Comparison of ENCODE assay signal across 1 cellular context in the genomic region with DNA sequence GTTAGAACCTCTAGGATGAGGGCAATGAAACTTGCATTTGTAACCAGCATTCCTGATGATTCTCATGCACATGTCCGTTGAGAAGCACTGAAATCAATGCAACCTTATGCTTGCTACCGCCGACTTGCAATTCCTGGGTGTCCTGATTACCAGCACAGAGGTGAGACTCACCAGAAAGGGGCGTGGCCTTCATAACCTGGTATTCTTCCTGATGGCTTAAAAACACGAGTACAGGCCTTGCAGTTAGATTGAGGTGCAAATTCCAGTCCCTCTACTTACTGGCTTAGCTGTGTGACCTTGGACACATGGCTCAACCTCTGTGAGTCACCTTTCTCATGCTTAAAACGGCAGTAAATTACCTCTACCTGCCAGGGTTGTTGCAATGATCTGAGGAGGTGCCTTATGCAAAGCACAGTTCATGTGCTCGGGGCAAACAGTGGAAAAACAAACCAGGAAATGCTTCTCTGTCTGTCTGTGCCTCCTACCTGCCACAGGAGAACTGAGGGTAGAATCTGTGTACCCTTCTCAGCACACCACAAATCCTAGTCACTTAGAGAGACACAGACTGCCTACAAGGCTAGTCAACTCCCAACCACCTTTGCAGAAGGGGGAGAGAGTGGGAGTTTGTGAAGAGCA.
A peak's percentile ranks its signal among the peaks of the same experiment; 100 is the strongest.
TF ChIP-seq lines count a peak whose summit lies in the region.

No MANE protein-coding gene starts in this region.

TF ChIP-seq in HepG2, 621 proteins besides CTCF, POLR2A, EP300 and RAD21 (continued from another document and continues in another):
- TF ChIP-seq HOXA3 (CRISPR knock-in tag; IDR thresholded peaks at IDR 0.05) (peak; percentile 67; the same call in 1 of the 2 replicates), FOSL2 (CRISPR knock-in tag; IDR thresholded peaks at IDR 0.05) (peak; percentile 99), U2AF1 (optimal IDR thresholded peaks at IDR 0.05; ENCODE audit: low read depth, low read length) (no peak), ZSCAN25 (CRISPR knock-in tag; IDR thresholded peaks at IDR 0.05) (peak; percentile 81; the same call in 1 of the 2 replicates), NR1H2 (CRISPR knock-in tag; IDR thresholded peaks at IDR 0.05; ENCODE audit: borderline replicate concordance, low read depth) (no peak), ZSCAN9 (CRISPR knock-in tag; IDR thresholded peaks at IDR 0.05; ENCODE audit: borderline replicate concordance) (peak; percentile 81), FOXM1 (CRISPR knock-in tag; IDR thresholded peaks at IDR 0.05) (no peak), SOX6 (IDR thresholded peaks at IDR 0.05) (no peak), SOX6 (CRISPR knock-in tag; IDR thresholded peaks at IDR 0.05) (peak; percentile 90), ZNF432 (CRISPR knock-in tag; IDR thresholded peaks at IDR 0.05; ENCODE audit: borderline replicate concordance) (no peak), ZNF264 (CRISPR knock-in tag; IDR thresholded peaks at IDR 0.05) (peak; percentile 70; the same call in 1 of the 2 replicates), ZNF790 (CRISPR knock-in tag; IDR thresholded peaks at IDR 0.05; ENCODE audit: borderline replicate concordance) (no peak), MAFK (conservative IDR thresholded peaks at IDR 0.05 in 1 of 2, IDR thresholded peaks at IDR 0.05 in 1 of 2; ENCODE audit: low read length in 2 of 2) (no peak), ZNF773 (CRISPR knock-in tag; IDR thresholded peaks at IDR 0.05; ENCODE audit: borderline replicate concordance) (no peak), ARNT2 (CRISPR knock-in tag; IDR thresholded peaks at IDR 0.05; ENCODE audit: low read depth) (0 out of 2 replicates have a peak, but pooled peaks have one; percentile 24), ZNF709 (CRISPR knock-in tag; IDR thresholded peaks at IDR 0.05) (0 out of 2 replicates have a peak, but pooled peaks have one; percentile 47), CBX2 (IDR thresholded peaks at IDR 0.05; ENCODE audit: low read depth, low read length) (no peak), CBX2 (CRISPR knock-in tag; IDR thresholded peaks at IDR 0.05; ENCODE audit: low read depth) (no peak), DR1 (CRISPR knock-in tag; IDR thresholded peaks at IDR 0.05) (peak; percentile 48; the same call in 1 of the 2 replicates), NONO (IDR thresholded peaks at IDR 0.05) (no peak), NONO (CRISPR knock-in tag; conservative IDR thresholded peaks at IDR 0.05) (no peak; the same call in 1 of the 2 replicates), NCOA1 (CRISPR knock-in tag; IDR thresholded peaks at IDR 0.05) (no peak), ZNF567 (CRISPR knock-in tag; IDR thresholded peaks at IDR 0.05; ENCODE audit: borderline replicate concordance) (no peak), NFATC3 (CRISPR knock-in tag; IDR thresholded peaks at IDR 0.05) (peak; percentile 89; the same call in 1 of the 2 replicates), FOXA3 (CRISPR knock-in tag; IDR thresholded peaks at IDR 0.05) (peak; percentile 81), CREM (IDR thresholded peaks at IDR 0.05) (peak; percentile 70; the same call in 1 of the 2 replicates), CREM (CRISPR knock-in tag; IDR thresholded peaks at IDR 0.05) (no peak), ZNF296 (CRISPR knock-in tag; conservative IDR thresholded peaks at IDR 0.05) (0 out of 2 replicates have a peak, but pooled peaks have one; percentile 25), LCORL (IDR thresholded peaks at IDR 0.05) (0 out of 2 replicates have a peak, but pooled peaks have one; percentile 71), LCORL (CRISPR knock-in tag; IDR thresholded peaks at IDR 0.05) (peak; percentile 95), ZNF354B (CRISPR knock-in tag; IDR thresholded peaks at IDR 0.05) (no peak), ZNF788 (CRISPR knock-in tag; IDR thresholded peaks at IDR 0.05; ENCODE audit: borderline replicate concordance) (0 out of 2 replicates have a peak, but pooled peaks have one; percentile 70), ZNF333 (CRISPR knock-in tag; IDR thresholded peaks at IDR 0.05; ENCODE audit: borderline replicate concordance) (no peak), ZNF569 (CRISPR knock-in tag; IDR thresholded peaks at IDR 0.05; ENCODE audit: borderline replicate concordance) (no peak), HOXA9 (CRISPR knock-in tag; IDR thresholded peaks at IDR 0.05; ENCODE audit: borderline replicate concordance) (peak; percentile 97; the same call in 1 of the 2 replicates), ZNF12 (CRISPR knock-in tag; IDR thresholded peaks at IDR 0.05) (peak; percentile 63; the same call in 1 of the 2 replicates), ZSCAN21 (CRISPR knock-in tag; IDR thresholded peaks at IDR 0.05; ENCODE audit: borderline replicate concordance) (no peak), FOXC1 (CRISPR knock-in tag; IDR thresholded peaks at IDR 0.05; ENCODE audit: borderline replicate concordance) (no peak; the same call in 1 of the 2 replicates), ZBTB7A (CRISPR knock-in tag; IDR thresholded peaks at IDR 0.05) (no peak), JARID2 (CRISPR knock-in tag; IDR thresholded peaks at IDR 0.05; ENCODE audit: insufficient replicate concordance) (no peak), MAFG (CRISPR knock-in tag; IDR thresholded peaks at IDR 0.05) (no peak), ZKSCAN1 (IDR thresholded peaks at IDR 0.05; ENCODE audit: low read length) (no peak), CHD4 (IDR thresholded peaks at IDR 0.05; ENCODE audit: borderline replicate concordance, low read length) (peak; percentile 42; the same call in 1 of the 2 replicates), ZNF841 (CRISPR knock-in tag; IDR thresholded peaks at IDR 0.05; ENCODE audit: borderline replicate concordance) (no peak), SNAI1 (CRISPR knock-in tag; IDR thresholded peaks at IDR 0.05; ENCODE audit: borderline replicate concordance) (no peak), RFX3 (CRISPR knock-in tag; IDR thresholded peaks at IDR 0.05) (no peak), ZNF256 (CRISPR knock-in tag; conservative IDR thresholded peaks at IDR 0.05) (no peak), TEAD3 (CRISPR knock-in tag; optimal IDR thresholded peaks at IDR 0.05; ENCODE audit: borderline replicate concordance) (peak; percentile 84), NFYC (CRISPR knock-in tag; IDR thresholded peaks at IDR 0.05) (no peak), PAWR (CRISPR knock-in tag; IDR thresholded peaks at IDR 0.05; ENCODE audit: borderline replicate concordance) (no peak)
- TF ChIP-seq, protein P1, sequence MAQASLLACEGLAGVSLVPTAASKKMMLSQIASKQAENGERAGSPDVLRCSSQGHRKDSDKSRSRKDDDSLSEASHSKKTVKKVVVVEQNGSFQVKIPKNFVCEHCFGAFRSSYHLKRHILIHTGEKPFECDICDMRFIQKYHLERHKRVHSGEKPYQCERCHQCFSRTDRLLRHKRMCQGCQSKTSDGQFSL (CRISPR knock-in tag; IDR thresholded peaks at IDR 0.05), result no peak
- TF ChIP-seq, protein P2, sequence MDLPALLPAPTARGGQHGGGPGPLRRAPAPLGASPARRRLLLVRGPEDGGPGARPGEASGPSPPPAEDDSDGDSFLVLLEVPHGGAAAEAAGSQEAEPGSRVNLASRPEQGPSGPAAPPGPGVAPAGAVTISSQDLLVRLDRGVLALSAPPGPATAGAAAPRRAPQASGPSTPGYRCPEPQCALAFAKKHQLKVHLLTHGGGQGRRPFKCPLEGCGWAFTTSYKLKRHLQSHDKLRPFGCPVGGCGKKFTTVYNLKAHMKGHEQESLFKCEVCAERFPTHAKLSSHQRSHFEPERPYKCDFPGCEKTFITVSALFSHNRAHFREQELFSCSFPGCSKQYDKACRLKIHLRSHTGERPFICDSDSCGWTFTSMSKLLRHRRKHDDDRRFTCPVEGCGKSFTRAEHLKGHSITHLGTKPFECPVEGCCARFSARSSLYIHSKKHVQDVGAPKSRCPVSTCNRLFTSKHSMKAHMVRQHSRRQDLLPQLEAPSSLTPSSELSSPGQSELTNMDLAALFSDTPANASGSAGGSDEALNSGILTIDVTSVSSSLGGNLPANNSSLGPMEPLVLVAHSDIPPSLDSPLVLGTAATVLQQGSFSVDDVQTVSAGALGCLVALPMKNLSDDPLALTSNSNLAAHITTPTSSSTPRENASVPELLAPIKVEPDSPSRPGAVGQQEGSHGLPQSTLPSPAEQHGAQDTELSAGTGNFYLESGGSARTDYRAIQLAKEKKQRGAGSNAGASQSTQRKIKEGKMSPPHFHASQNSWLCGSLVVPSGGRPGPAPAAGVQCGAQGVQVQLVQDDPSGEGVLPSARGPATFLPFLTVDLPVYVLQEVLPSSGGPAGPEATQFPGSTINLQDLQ (CRISPR knock-in tag; IDR thresholded peaks at IDR 0.05), result no peak
- TF ChIP-seq, protein P3, sequence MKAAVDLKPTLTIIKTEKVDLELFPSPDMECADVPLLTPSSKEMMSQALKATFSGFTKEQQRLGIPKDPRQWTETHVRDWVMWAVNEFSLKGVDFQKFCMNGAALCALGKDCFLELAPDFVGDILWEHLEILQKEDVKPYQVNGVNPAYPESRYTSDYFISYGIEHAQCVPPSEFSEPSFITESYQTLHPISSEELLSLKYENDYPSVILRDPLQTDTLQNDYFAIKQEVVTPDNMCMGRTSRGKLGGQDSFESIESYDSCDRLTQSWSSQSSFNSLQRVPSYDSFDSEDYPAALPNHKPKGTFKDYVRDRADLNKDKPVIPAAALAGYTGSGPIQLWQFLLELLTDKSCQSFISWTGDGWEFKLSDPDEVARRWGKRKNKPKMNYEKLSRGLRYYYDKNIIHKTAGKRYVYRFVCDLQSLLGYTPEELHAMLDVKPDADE (CRISPR knock-in tag; IDR thresholded peaks at IDR 0.05), result no peak
- TF ChIP-seq, protein P4, sequence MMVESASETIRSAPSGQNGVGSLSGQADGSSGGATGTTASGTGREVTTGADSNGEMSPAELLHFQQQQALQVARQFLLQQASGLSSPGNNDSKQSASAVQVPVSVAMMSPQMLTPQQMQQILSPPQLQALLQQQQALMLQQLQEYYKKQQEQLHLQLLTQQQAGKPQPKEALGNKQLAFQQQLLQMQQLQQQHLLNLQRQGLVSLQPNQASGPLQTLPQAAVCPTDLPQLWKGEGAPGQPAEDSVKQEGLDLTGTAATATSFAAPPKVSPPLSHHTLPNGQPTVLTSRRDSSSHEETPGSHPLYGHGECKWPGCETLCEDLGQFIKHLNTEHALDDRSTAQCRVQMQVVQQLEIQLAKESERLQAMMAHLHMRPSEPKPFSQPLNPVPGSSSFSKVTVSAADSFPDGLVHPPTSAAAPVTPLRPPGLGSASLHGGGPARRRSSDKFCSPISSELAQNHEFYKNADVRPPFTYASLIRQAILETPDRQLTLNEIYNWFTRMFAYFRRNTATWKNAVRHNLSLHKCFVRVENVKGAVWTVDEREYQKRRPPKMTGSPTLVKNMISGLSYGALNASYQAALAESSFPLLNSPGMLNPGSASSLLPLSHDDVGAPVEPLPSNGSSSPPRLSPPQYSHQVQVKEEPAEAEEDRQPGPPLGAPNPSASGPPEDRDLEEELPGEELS (CRISPR knock-in tag; IDR thresholded peaks at IDR 0.05), result peak; percentile 87
- TF ChIP-seq, protein P5, sequence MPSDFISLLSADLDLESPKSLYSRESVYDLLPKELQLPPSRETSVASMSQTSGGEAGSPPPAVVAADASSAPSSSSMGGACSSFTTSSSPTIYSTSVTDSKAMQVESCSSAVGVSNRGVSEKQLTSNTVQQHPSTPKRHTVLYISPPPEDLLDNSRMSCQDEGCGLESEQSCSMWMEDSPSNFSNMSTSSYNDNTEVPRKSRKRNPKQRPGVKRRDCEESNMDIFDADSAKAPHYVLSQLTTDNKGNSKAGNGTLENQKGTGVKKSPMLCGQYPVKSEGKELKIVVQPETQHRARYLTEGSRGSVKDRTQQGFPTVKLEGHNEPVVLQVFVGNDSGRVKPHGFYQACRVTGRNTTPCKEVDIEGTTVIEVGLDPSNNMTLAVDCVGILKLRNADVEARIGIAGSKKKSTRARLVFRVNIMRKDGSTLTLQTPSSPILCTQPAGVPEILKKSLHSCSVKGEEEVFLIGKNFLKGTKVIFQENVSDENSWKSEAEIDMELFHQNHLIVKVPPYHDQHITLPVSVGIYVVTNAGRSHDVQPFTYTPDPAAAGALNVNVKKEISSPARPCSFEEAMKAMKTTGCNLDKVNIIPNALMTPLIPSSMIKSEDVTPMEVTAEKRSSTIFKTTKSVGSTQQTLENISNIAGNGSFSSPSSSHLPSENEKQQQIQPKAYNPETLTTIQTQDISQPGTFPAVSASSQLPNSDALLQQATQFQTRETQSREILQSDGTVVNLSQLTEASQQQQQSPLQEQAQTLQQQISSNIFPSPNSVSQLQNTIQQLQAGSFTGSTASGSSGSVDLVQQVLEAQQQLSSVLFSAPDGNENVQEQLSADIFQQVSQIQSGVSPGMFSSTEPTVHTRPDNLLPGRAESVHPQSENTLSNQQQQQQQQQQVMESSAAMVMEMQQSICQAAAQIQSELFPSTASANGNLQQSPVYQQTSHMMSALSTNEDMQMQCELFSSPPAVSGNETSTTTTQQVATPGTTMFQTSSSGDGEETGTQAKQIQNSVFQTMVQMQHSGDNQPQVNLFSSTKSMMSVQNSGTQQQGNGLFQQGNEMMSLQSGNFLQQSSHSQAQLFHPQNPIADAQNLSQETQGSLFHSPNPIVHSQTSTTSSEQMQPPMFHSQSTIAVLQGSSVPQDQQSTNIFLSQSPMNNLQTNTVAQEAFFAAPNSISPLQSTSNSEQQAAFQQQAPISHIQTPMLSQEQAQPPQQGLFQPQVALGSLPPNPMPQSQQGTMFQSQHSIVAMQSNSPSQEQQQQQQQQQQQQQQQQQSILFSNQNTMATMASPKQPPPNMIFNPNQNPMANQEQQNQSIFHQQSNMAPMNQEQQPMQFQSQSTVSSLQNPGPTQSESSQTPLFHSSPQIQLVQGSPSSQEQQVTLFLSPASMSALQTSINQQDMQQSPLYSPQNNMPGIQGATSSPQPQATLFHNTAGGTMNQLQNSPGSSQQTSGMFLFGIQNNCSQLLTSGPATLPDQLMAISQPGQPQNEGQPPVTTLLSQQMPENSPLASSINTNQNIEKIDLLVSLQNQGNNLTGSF (CRISPR knock-in tag; IDR thresholded peaks at IDR 0.05), result no peak
- TF ChIP-seq, protein P6, sequence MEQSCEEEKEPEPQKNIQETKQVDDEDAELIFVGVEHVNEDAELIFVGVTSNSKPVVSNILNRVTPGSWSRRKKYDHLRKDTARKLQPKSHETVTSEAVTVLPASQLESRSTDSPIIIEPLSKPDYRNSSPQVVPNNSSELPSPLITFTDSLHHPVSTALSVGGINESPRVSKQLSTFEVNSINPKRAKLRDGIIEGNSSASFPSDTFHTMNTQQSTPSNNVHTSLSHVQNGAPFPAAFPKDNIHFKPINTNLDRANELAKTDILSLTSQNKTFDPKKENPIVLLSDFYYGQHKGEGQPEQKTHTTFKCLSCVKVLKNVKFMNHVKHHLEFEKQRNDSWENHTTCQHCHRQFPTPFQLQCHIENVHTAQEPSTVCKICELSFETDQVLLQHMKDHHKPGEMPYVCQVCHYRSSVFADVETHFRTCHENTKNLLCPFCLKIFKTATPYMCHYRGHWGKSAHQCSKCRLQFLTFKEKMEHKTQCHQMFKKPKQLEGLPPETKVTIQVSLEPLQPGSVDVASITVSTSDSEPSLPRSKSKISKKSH (CRISPR knock-in tag; IDR thresholded peaks at IDR 0.05; ENCODE audit: borderline replicate concordance), result no peak
- TF ChIP-seq, protein P7, sequence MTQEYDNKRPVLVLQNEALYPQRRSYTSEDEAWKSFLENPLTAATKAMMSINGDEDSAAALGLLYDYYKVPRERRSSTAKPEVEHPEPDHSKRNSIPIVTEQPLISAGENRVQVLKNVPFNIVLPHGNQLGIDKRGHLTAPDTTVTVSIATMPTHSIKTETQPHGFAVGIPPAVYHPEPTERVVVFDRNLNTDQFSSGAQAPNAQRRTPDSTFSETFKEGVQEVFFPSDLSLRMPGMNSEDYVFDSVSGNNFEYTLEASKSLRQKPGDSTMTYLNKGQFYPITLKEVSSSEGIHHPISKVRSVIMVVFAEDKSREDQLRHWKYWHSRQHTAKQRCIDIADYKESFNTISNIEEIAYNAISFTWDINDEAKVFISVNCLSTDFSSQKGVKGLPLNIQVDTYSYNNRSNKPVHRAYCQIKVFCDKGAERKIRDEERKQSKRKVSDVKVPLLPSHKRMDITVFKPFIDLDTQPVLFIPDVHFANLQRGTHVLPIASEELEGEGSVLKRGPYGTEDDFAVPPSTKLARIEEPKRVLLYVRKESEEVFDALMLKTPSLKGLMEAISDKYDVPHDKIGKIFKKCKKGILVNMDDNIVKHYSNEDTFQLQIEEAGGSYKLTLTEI (CRISPR knock-in tag; conservative IDR thresholded peaks at IDR 0.05), result no peak
